In the genomic region with DNA sequence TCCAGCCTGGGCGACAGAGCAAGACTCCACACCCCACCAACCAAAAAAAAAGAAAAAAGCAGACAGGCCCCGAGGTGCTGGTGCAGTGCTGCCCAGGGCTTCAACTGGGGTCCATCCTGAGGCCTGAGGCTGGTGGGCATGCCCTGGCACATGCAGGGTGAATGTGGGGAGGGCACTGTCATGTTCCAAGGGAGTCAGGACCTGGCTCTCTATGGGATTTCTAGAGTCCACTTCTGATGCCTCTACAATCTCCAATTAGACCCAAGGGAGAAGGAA, we compare ENCODE assay signal across 1 cellular context.
A peak's percentile ranks its signal among the peaks of the same experiment; 100 is the strongest.
TF ChIP-seq lines count a peak whose summit lies in the region.

No MANE protein-coding gene starts in this region.

TF ChIP-seq in GM12878, 131 proteins besides CTCF, POLR2A, EP300 and RAD21:
- TF ChIP-seq HDAC6 (IDR thresholded peaks at IDR 0.05; ENCODE audit: unreplicated experiment): no peak
- TF ChIP-seq STAT3 (IDR thresholded peaks at IDR 0.05; ENCODE audit: low read depth, low read length): no peak
- TF ChIP-seq GATAD2B (conservative IDR thresholded peaks at IDR 0.05; ENCODE audit: low read depth): no peak
- TF ChIP-seq SMARCA5 (IDR thresholded peaks at IDR 0.05): 0 out of 2 replicates have a peak, but pooled peaks have one; percentile 1
- TF ChIP-seq, protein P1, sequence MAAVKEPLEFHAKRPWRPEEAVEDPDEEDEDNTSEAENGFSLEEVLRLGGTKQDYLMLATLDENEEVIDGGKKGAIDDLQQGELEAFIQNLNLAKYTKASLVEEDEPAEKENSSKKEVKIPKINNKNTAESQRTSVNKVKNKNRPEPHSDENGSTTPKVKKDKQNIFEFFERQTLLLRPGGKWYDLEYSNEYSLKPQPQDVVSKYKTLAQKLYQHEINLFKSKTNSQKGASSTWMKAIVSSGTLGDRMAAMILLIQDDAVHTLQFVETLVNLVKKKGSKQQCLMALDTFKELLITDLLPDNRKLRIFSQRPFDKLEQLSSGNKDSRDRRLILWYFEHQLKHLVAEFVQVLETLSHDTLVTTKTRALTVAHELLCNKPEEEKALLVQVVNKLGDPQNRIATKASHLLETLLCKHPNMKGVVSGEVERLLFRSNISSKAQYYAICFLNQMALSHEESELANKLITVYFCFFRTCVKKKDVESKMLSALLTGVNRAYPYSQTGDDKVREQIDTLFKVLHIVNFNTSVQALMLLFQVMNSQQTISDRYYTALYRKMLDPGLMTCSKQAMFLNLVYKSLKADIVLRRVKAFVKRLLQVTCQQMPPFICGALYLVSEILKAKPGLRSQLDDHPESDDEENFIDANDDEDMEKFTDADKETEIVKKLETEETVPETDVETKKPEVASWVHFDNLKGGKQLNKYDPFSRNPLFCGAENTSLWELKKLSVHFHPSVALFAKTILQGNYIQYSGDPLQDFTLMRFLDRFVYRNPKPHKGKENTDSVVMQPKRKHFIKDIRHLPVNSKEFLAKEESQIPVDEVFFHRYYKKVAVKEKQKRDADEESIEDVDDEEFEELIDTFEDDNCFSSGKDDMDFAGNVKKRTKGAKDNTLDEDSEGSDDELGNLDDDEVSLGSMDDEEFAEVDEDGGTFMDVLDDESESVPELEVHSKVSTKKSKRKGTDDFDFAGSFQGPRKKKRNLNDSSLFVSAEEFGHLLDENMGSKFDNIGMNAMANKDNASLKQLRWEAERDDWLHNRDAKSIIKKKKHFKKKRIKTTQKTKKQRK (IDR thresholded peaks at IDR 0.05; ENCODE audit: low read depth, low read length): no peak
